ENCODE assay signal across 11 cellular contexts in the genomic region with DNA sequence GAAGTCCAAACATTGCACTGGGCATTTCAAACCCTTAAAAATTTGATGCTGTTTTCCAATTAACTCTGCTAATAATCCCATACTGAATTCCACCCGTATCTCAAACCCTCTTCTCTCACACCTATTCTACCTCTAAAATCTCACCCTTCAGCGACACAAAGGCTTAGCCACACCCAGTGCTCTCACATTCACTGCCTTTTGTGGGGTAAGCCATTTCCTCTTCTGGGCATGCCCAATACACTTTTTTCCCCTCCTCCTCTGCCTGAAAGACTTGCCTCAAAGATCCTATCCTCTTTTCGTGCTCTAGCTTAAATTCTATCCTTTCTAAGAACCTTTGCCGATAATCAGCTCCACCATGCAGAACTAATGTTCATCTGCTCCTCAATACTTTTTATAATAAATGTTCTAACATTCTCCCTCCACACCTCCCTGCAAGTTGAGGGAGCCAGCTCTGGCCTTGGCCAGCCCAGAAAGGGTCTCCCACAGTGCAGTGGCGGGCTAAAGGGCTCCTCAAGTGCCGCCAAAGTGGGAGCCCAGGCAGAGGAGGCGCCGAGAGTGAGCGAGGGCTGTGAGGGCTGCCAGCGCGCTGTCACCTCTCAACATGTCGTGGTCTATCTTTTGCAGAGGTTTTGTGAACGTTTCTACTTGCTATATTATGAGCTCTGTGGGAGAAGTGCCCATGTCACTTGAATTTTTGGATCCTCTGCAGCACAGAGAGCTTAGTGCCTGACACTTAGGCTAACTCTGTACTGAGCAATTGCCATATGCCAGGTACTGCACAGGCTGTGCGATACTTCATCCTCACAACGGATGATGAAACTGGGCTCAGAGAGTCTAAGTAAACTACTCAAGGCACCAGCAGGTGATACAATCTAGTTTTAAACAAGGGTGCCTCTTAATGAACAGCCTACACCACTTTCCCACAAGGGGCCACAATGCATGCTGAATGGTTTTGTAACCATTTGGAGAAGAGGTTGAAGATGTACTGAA. TPM values are rescaled to one million over a fixed set of nuclear protein-coding genes. Genes with fewer than 3 reads are reported as not detected.
DNase-seq lines count a peak whose midpoint lies in the region; ATAC-seq and TF ChIP-seq lines count a peak whose summit lies in the region.
"Had no signal": no experiment of that assay in that cellular context is flagged by ENCODE, and none has a peak within 500 bp of the region (broad histone marks: within the 10 kb centered on the region; RNA-seq: fewer than 3 reads in every experiment).

No MANE protein-coding gene starts in this region.

- WGBS in lung, 2 donors, result 63 to 76% methylated on average over 15 of the region's 15 CpGs

- H3K36me3 ChIP-seq in lung (ENCODE audit: control insufficient read depth in 2 of 2, insufficient read depth in 2 of 2, low read length in 2 of 2), result no peaks in the 10 kb centered on the region
- H3K36me3 ChIP-seq: gastrocnemius medialis, thoracic aorta had no signal

- H3K27me3 ChIP-seq in HL-60 (ENCODE audit: insufficient read depth, poor library complexity, severe bottlenecking), result no peaks in the 10 kb centered on the region
- H3K27me3 ChIP-seq in lung (ENCODE audit: control insufficient read depth, insufficient read depth), result no peaks in the 10 kb centered on the region
- H3K27me3 ChIP-seq: gastrocnemius medialis had no signal

- H3K4me3 Mint-ChIP-seq in T-helper 17 cell, result peak overlapping the region; percentile 43

- H3K27ac ChIP-seq in HL-60 (replicated peaks), result peak overlapping the region; percentile 27; the same call in 1 of the 2 replicates
- no peak overlapping the region for H3K27ac ChIP-seq in lung (ENCODE audit: low read depth in 1 of 2, low read length in 1 of 2)
- H3K27ac ChIP-seq: coronary artery, gastrocnemius medialis, parathyroid adenoma, thoracic aorta had no signal

- H3K27me3 Mint-ChIP-seq in T-helper 17 cell, result no peaks in the 10 kb centered on the region

- H3K9me3 ChIP-seq in T-helper 17 cell (ENCODE audit: control insufficient read depth, low read length, poor library complexity, severe bottlenecking) (no peaks in the 10 kb centered on the region), lung (ENCODE audit: control insufficient read depth in 2 of 2, insufficient read depth in 1 of 2, low read length in 1 of 2) (no peaks in the 10 kb centered on the region)
- H3K9me3 ChIP-seq: gastrocnemius medialis, thoracic aorta had no signal

- peaks cover 33% of the 10 kb centered on the region for H3K4me1 Mint-ChIP-seq in T-helper 17 cell

- peak overlapping the region; percentile 1 for H3K27ac Mint-ChIP-seq in T-helper 17 cell

- TF ChIP-seq CTCF in HL-60 (IDR thresholded peaks at IDR 0.05; ENCODE audit: insufficient read depth, low read length) (no peak), lung (IDR thresholded peaks at IDR 0.05; ENCODE audit: control extremely low read depth, extremely low read depth) (no peak)

- DNase-seq in DMS153 treated with DMSO at 0.1 percent for 48 hours (lab: John Stamatoyannopoulos, UW; ENCODE audit: unreplicated experiment) (peak; percentile 44), HL-60 (ENCODE audit: low read depth in 1 of 2, low spot score in 1 of 2) (no peak), T-helper 17 cell (no peak), lung (ENCODE audit: low spot score) (peak; percentile 31), NCI-H1105 treated with DMSO at 0.1 percent for 48 hours (lab: John Stamatoyannopoulos, UW) (no peak)
- DNase-seq: gastrocnemius medialis had no signal

- H3K4me3 ChIP-seq in HL-60 (replicated peaks; ENCODE audit: insufficient read depth, low read length) (no peak overlapping the region), lung (no peak overlapping the region)
- H3K4me3 ChIP-seq: coronary artery, gastrocnemius medialis, thoracic aorta had no signal

- peaks cover 0 to 2% of the 10 kb centered on the region in 2 donors for H3K4me1 ChIP-seq in lung (ENCODE audit: control insufficient read depth in 2 of 2, insufficient read depth in 2 of 2, low read length in 2 of 2)
- H3K4me1 ChIP-seq: parathyroid adenoma had no signal

- peaks cover 2% of the 10 kb centered on the region for H3K36me3 Mint-ChIP-seq in T-helper 17 cell (ENCODE audit: low read depth)

- ATAC-seq in T-helper 17 cell (peak; percentile 69), lung (ENCODE audit: insufficient read depth, low FRiP score) (peak; percentile 85), HG03354 (IDR thresholded peaks at IDR 0.05; ENCODE audit: poor library complexity, severe bottlenecking, unreplicated experiment) (no peak), GM19351 (IDR thresholded peaks at IDR 0.05; ENCODE audit: unreplicated experiment) (no peak)
- ATAC-seq: gastrocnemius medialis had no signal

RNA-seq across cellular contexts. Expression of a gene that starts 53.6 kb away (rescaled TPM):
- total RNA-seq in T-helper 17 cell, result 10 to 100 TPM; 25.8 to 29.7 TPM
- 100 to 1,000 TPM in 1 of 2 donors, 10 to 100 TPM in 1; 52.2 to 101 TPM for total RNA-seq in lung
- 100 to 1,000 TPM in 1 of 2 donors, 10 to 100 TPM in 1; 29.4 to 137 TPM for polyA plus RNA-seq in lung

Comparison
In these comparisons a context has a peak if more than half of its experiments do, and no peak if none do; other contexts are left out.
1. DNase-seq: peak in DMS153 treated with DMSO at 0.1 percent for 48 hours (single experiment) and lung (single experiment); none in HL-60 (0 of 2), T-helper 17 cell (0 of 3) and NCI-H1105 treated with DMSO at 0.1 percent for 48 hours (single experiment).
2. ATAC-seq: peak in T-helper 17 cell (single experiment) and lung (single experiment); none in HG03354 (single experiment) and GM19351 (single experiment).